Comparison of ENCODE assay signal across 1 cellular context in genomic region chrY:12905520-12905887, GRCh38.
TF ChIP-seq lines count a peak whose summit lies in the region.

No MANE protein-coding gene starts in this region.

TF ChIP-seq in HepG2, 621 proteins besides CTCF, POLR2A, EP300 and RAD21 (continued from another document and continues in another):
- no peak for TF ChIP-seq AGO1 (IDR thresholded peaks at IDR 0.05; ENCODE audit: low read depth, low read length, poor library complexity, severe bottlenecking)
- TF ChIP-seq SP140L (CRISPR knock-in tag; IDR thresholded peaks at IDR 0.05; ENCODE audit: borderline replicate concordance) = no peak
- no peak for TF ChIP-seq BORCS8-MEF2B (CRISPR knock-in tag; IDR thresholded peaks at IDR 0.05)
- TF ChIP-seq HMG20A (CRISPR knock-in tag; IDR thresholded peaks at IDR 0.05; ENCODE audit: borderline replicate concordance) = no peak
- no peak for TF ChIP-seq ZNF775 (CRISPR knock-in tag; IDR thresholded peaks at IDR 0.05; ENCODE audit: borderline replicate concordance)
- no peak for TF ChIP-seq THAP8 (CRISPR knock-in tag; IDR thresholded peaks at IDR 0.05; ENCODE audit: borderline replicate concordance)
- TF ChIP-seq MIER2 (CRISPR knock-in tag; IDR thresholded peaks at IDR 0.05) = no peak
- TF ChIP-seq ZNF274 (CRISPR knock-in tag; IDR thresholded peaks at IDR 0.05) = no peak
- TF ChIP-seq BHLHE40 (IDR thresholded peaks at IDR 0.05; ENCODE audit: low read length) = no peak
- TF ChIP-seq ZMAT3 (CRISPR knock-in tag; conservative IDR thresholded peaks at IDR 0.05) = 0 out of 2 replicates have a peak, but pooled peaks have one; percentile 28
- TF ChIP-seq ZBTB8A (CRISPR knock-in tag; IDR thresholded peaks at IDR 0.05; ENCODE audit: borderline replicate concordance, low read depth) = no peak
- TF ChIP-seq ZNF256 (CRISPR knock-in tag; conservative IDR thresholded peaks at IDR 0.05) = no peak
- no peak for TF ChIP-seq USF2 (IDR thresholded peaks at IDR 0.05; ENCODE audit: low read depth, low read length)
- no peak for TF ChIP-seq USF2 (CRISPR knock-in tag; IDR thresholded peaks at IDR 0.05; ENCODE audit: borderline replicate concordance)
- TF ChIP-seq RBFOX2 (IDR thresholded peaks at IDR 0.05; ENCODE audit: low read depth, low read length) = no peak
- TF ChIP-seq GABPB1 (CRISPR knock-in tag; IDR thresholded peaks at IDR 0.05) = peak; percentile 75
- no peak for TF ChIP-seq ETS1 (CRISPR knock-in tag; IDR thresholded peaks at IDR 0.05)
- no peak for TF ChIP-seq ATF4 (CRISPR knock-in tag; IDR thresholded peaks at IDR 0.05)
- TF ChIP-seq HNRNPLL (IDR thresholded peaks at IDR 0.05; ENCODE audit: low read depth, low read length, poor library complexity, severe bottlenecking) = no peak
- no peak for TF ChIP-seq ZNF451 (CRISPR knock-in tag; IDR thresholded peaks at IDR 0.05)
- TF ChIP-seq CREM (IDR thresholded peaks at IDR 0.05) = no peak
- TF ChIP-seq CREM (CRISPR knock-in tag; IDR thresholded peaks at IDR 0.05) = no peak
- TF ChIP-seq BRD4 (CRISPR knock-in tag; IDR thresholded peaks at IDR 0.05) = no peak
- no peak for TF ChIP-seq ZNF512 (CRISPR knock-in tag; IDR thresholded peaks at IDR 0.05)
- no peak for TF ChIP-seq RBAK (CRISPR knock-in tag; IDR thresholded peaks at IDR 0.05)
- TF ChIP-seq SNAPC2 (CRISPR knock-in tag; IDR thresholded peaks at IDR 0.05) = no peak
- TF ChIP-seq ZNF773 (CRISPR knock-in tag; IDR thresholded peaks at IDR 0.05; ENCODE audit: borderline replicate concordance) = no peak
- TF ChIP-seq ATF7-NPFF (CRISPR knock-in tag; IDR thresholded peaks at IDR 0.05; ENCODE audit: low read depth) = no peak
- TF ChIP-seq ZNF335 (CRISPR knock-in tag; IDR thresholded peaks at IDR 0.05) = no peak
- TF ChIP-seq TRAFD1 (CRISPR knock-in tag; IDR thresholded peaks at IDR 0.05; ENCODE audit: borderline replicate concordance) = no peak
- TF ChIP-seq KDM5A (IDR thresholded peaks at IDR 0.05; ENCODE audit: borderline replicate concordance, low read length) = peak; percentile 47; the same call in 1 of the 2 replicates
- TF ChIP-seq SMAD3 (CRISPR knock-in tag; IDR thresholded peaks at IDR 0.05) = no peak
- 0 out of 2 replicates have a peak, but pooled peaks have one; percentile 31 for TF ChIP-seq ELF1 (CRISPR knock-in tag; IDR thresholded peaks at IDR 0.05)
- TF ChIP-seq PRDM10 (CRISPR knock-in tag; IDR thresholded peaks at IDR 0.05; ENCODE audit: low read depth) = no peak
- TF ChIP-seq RFX1 (IDR thresholded peaks at IDR 0.05) = no peak
- TF ChIP-seq ZNF513 (CRISPR knock-in tag; conservative IDR thresholded peaks at IDR 0.05) = no peak
- no peak for TF ChIP-seq ATRX (CRISPR knock-in tag; IDR thresholded peaks at IDR 0.05; ENCODE audit: borderline replicate concordance)
- no peak for TF ChIP-seq ZNF263 (CRISPR knock-in tag; IDR thresholded peaks at IDR 0.05)
- 0 out of 2 replicates have a peak, but pooled peaks have one; percentile 16 for TF ChIP-seq KMT2B (CRISPR knock-in tag; IDR thresholded peaks at IDR 0.05)
- peak; percentile 62 for TF ChIP-seq ZNF687 (CRISPR knock-in tag; IDR thresholded peaks at IDR 0.05)
- peak; percentile 54; the same call in 1 of the 2 replicates for TF ChIP-seq ETV5 (CRISPR knock-in tag; IDR thresholded peaks at IDR 0.05; ENCODE audit: borderline replicate concordance)
- TF ChIP-seq CCDC6 (CRISPR knock-in tag; IDR thresholded peaks at IDR 0.05) = no peak
- no peak for TF ChIP-seq MXD1 (CRISPR knock-in tag; IDR thresholded peaks at IDR 0.05)
- no peak for TF ChIP-seq ZNF768 (CRISPR knock-in tag; IDR thresholded peaks at IDR 0.05)
- TF ChIP-seq HOXA3 (CRISPR knock-in tag; IDR thresholded peaks at IDR 0.05) = no peak
- peak; percentile 55; the same call in 1 of the 2 replicates for TF ChIP-seq POLR2G (IDR thresholded peaks at IDR 0.05; ENCODE audit: low read depth, low read length)
